In genomic region chr19:37370386-37370879, GRCh38 we compare ENCODE assay signal across 8 cellular contexts. TPM values are rescaled to one million over a fixed set of nuclear protein-coding genes. Genes with fewer than 3 reads are reported as not detected.
DNase-seq lines count a peak whose midpoint lies in the region; ATAC-seq and TF ChIP-seq lines count a peak whose summit lies in the region.
"Not testable (repeated sequence)": the region's sequence is repeated elsewhere in the genome, so short reads cannot be mapped to it uniquely, and the experiment has no call there.

No MANE protein-coding gene starts in this region.

- ATAC-seq in GM21447 (IDR thresholded peaks at IDR 0.05; ENCODE audit: unreplicated experiment) (peak; percentile 24), HG03139 (IDR thresholded peaks at IDR 0.05; ENCODE audit: unreplicated experiment) (peak; percentile 11)
- not testable (repeated sequence) for ATAC-seq in mucosa of descending colon
- ATAC-seq in stimulated activated memory B cell treated with anti-CD40 and anti-IgM and Interleukin-4, amounts not matched to agents 10 μg/mL and 1 μg/mL and 100 μg/mL, for 72 hours = peak; percentile 51

- peak overlapping the region; percentile 86 for H3K27ac ChIP-seq in CD8-positive, alpha-beta memory T cell (ENCODE audit: low read depth, low read length)
- H3K27ac ChIP-seq in OCI-LY3 (ENCODE audit: low read length) = peak overlapping the region; percentile 28

- peak overlapping the region; percentile 84 to 99 (median 98) for H3K27ac Mint-ChIP-seq in CD8-positive, alpha-beta memory T cell
- H3K27ac Mint-ChIP-seq in activated naive CD8-positive, alpha-beta T cell treated with anti-CD3 and anti-CD28 coated beads for 36 hours = peak overlapping the region; percentile 98
- H3K27ac Mint-ChIP-seq in stimulated activated memory B cell treated with anti-CD40 and anti-IgM and Interleukin-4, amounts not matched to agents 10 μg/mL and 1 μg/mL and 100 μg/mL, for 72 hours = peak overlapping the region; percentile 90

- CTCF ChIA-PET in CD8-positive, alpha-beta memory T cell (lab: Charles Lee) = interaction anchor here (0.8 to 2.0 kb wide), 6 partner anchors 36 to 116 kb away, joined by 3 to 6 read pairs (median 4); partner anchors contain the start of genes ZNF569 and ZNF570

- not testable (repeated sequence) for H3K27me3 ChIP-seq in CD8-positive, alpha-beta memory T cell (ENCODE audit: insufficient read depth, low read length, poor library complexity, severe bottlenecking); OCI-LY3 (ENCODE audit: low read depth, low read length)

- not testable (repeated sequence) for H3K27me3 Mint-ChIP-seq in CD8-positive, alpha-beta memory T cell; activated naive CD8-positive, alpha-beta T cell treated with anti-CD3 and anti-CD28 coated beads for 36 hours; stimulated activated memory B cell treated with anti-CD40 and anti-IgM and Interleukin-4, amounts not matched to agents 10 μg/mL and 1 μg/mL and 100 μg/mL, for 72 hours

- not testable (repeated sequence) for H3K36me3 ChIP-seq in CD8-positive, alpha-beta memory T cell (ENCODE audit: insufficient read depth, low read length); mucosa of descending colon (ENCODE audit: low read depth)
- peaks cover 30% of the 10 kb centered on the region for H3K36me3 ChIP-seq in OCI-LY3 (replicated peaks; ENCODE audit: low read depth, low read length)

- H3K4me3 Mint-ChIP-seq in CD8-positive, alpha-beta memory T cell = peak overlapping the region; percentile 91 to 100 (median 99)
- peak overlapping the region; percentile 100 for H3K4me3 Mint-ChIP-seq in activated naive CD8-positive, alpha-beta T cell treated with anti-CD3 and anti-CD28 coated beads for 36 hours
- H3K4me3 Mint-ChIP-seq in stimulated activated memory B cell treated with anti-CD40 and anti-IgM and Interleukin-4, amounts not matched to agents 10 μg/mL and 1 μg/mL and 100 μg/mL, for 72 hours = peak overlapping the region; percentile 98

- not testable (repeated sequence) for TF ChIP-seq CTCF in OCI-LY3 (IDR thresholded peaks at IDR 0.05; ENCODE audit: low read depth, low read length); fibroblast of mammary gland (conservative IDR thresholded peaks at IDR 0.05; ENCODE audit: control insufficient read depth, insufficient read depth, low read depth, low read length); mucosa of descending colon (IDR thresholded peaks at IDR 0.05)

- H3K9me3 ChIP-seq in CD8-positive, alpha-beta memory T cell (ENCODE audit: low read length) = not testable (repeated sequence)
- H3K9me3 ChIP-seq in OCI-LY3 (ENCODE audit: insufficient read depth, low read length) (peaks cover 26% of the 10 kb centered on the region), mucosa of descending colon (peaks cover 22% of the 10 kb centered on the region)

- peak overlapping the region; percentile 84 for H3K4me3 ChIP-seq in CD8-positive, alpha-beta memory T cell (ENCODE audit: low read length)
- H3K4me3 ChIP-seq in OCI-LY3 (ENCODE audit: low read length) = peak overlapping the region; percentile 77
- peak overlapping the region; percentile 85 for H3K4me3 ChIP-seq in fibroblast of mammary gland (ENCODE audit: control insufficient read depth, low read depth, low read length)
- H3K4me3 ChIP-seq in mucosa of descending colon = peak overlapping the region; percentile 54

- H3K4me2 ChIP-seq in OCI-LY3 (ENCODE audit: low read length) = peak overlapping the region; percentile 73

- H3K36me3 Mint-ChIP-seq in CD8-positive, alpha-beta memory T cell = peaks cover 4 to 18% (median 4%) of the 10 kb centered on the region in 3 donors
- peaks cover 23% of the 10 kb centered on the region for H3K36me3 Mint-ChIP-seq in activated naive CD8-positive, alpha-beta T cell treated with anti-CD3 and anti-CD28 coated beads for 36 hours
- not testable (repeated sequence) for H3K36me3 Mint-ChIP-seq in stimulated activated memory B cell treated with anti-CD40 and anti-IgM and Interleukin-4, amounts not matched to agents 10 μg/mL and 1 μg/mL and 100 μg/mL, for 72 hours

- POLR2A ChIA-PET in CD8-positive, alpha-beta memory T cell (lab: Charles Lee) = interaction anchor here (0.6 to 2.0 kb wide), 9 partner anchors 36 to 1148 kb away, joined by 3 to 15 read pairs (median 8); partner anchors contain the start of genes ZNF420, ZNF540, ZNF569 and ZNF570

- peaks cover 15 to 23% (median 19%) of the 10 kb centered on the region in 3 donors for H3K4me1 Mint-ChIP-seq in CD8-positive, alpha-beta memory T cell
- not testable (repeated sequence) for H3K4me1 Mint-ChIP-seq in activated naive CD8-positive, alpha-beta T cell treated with anti-CD3 and anti-CD28 coated beads for 36 hours
- peaks cover 10% of the 10 kb centered on the region for H3K4me1 Mint-ChIP-seq in stimulated activated memory B cell treated with anti-CD40 and anti-IgM and Interleukin-4, amounts not matched to agents 10 μg/mL and 1 μg/mL and 100 μg/mL, for 72 hours

- intact Hi-C loops in mucosa of descending colon (cut with DNase I, micrococcal nuclease) = not testable (repeated sequence)

- H3K9me3 Mint-ChIP-seq in CD8-positive, alpha-beta memory T cell = peaks cover 4 to 12% (median 6%) of the 10 kb centered on the region in 5 donors
- peaks cover 14% of the 10 kb centered on the region for H3K9me3 Mint-ChIP-seq in activated naive CD8-positive, alpha-beta T cell treated with anti-CD3 and anti-CD28 coated beads for 36 hours
- not testable (repeated sequence) for H3K9me3 Mint-ChIP-seq in stimulated activated memory B cell treated with anti-CD40 and anti-IgM and Interleukin-4, amounts not matched to agents 10 μg/mL and 1 μg/mL and 100 μg/mL, for 72 hours

- H3K9ac ChIP-seq in OCI-LY3 (ENCODE audit: low read length) = peak overlapping the region; percentile 79

- not testable (repeated sequence) for H3K79me2 ChIP-seq in OCI-LY3 (ENCODE audit: low read length)

- DNase-seq in CD8-positive, alpha-beta memory T cell; activated naive CD8-positive, alpha-beta T cell treated with anti-CD3 and anti-CD28 coated beads for 36 hours; fibroblast of mammary gland (ENCODE audit: low read depth): not testable (repeated sequence)
- DNase-seq in mucosa of descending colon = peak in 2 of 3 donors; percentile 55 to 58

- H2AFZ ChIP-seq in OCI-LY3 (ENCODE audit: low read depth, low read length) = peak overlapping the region; percentile 96

- not testable (repeated sequence) for H4K20me1 ChIP-seq in OCI-LY3 (ENCODE audit: insufficient read depth, low read length)

- peaks cover 13% of the 10 kb centered on the region for H3K4me1 ChIP-seq in CD8-positive, alpha-beta memory T cell (ENCODE audit: insufficient read depth, low read length)
- not testable (repeated sequence) for H3K4me1 ChIP-seq in OCI-LY3 (ENCODE audit: low read length); mucosa of descending colon (ENCODE audit: low read depth)

RNA-seq across cellular contexts. Expression of gene ZNF527, which starts 0.5 kb away (rescaled TPM):
- total RNA-seq in CD8-positive, alpha-beta memory T cell = 1 to 10 TPM; 5.2 to 5.6 TPM
- 8.7 TPM for polyA plus RNA-seq in CD8-positive, alpha-beta memory T cell
- total RNA-seq in activated naive CD8-positive, alpha-beta T cell treated with anti-CD3 and anti-CD28 coated beads for 36 hours = 1 to 10 TPM; 5.2 to 6.6 TPM
- 1 to 10 TPM; 3.6 to 8.5 (median 4.9) TPM for total RNA-seq in mucosa of descending colon
